In the genomic region with DNA sequence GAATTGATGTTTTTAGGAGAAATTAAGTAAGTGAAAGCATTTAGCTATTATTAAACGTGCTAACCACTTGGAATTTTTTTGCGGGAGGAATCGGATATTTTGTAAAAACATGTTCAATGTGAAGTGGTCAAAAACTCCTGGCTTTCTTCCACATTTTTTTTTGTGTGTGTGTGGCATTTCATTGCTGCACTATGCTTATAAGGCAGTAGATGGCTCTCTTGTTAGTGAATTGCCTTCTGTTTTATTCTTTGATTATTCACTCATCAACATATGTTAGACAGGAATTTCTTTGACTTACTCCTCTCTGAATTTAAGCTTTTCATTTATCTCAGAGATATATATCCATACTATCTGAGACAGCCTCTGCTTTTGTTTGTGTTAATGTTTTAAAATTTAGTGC, we compare ENCODE assay signal across 1 cellular context.
TF ChIP-seq lines count a peak whose summit lies in the region.

No MANE protein-coding gene starts in this region.

TF ChIP-seq in H1, 55 proteins besides CTCF, POLR2A, EP300 and RAD21 (continued from another document):
- TF ChIP-seq, protein P1, sequence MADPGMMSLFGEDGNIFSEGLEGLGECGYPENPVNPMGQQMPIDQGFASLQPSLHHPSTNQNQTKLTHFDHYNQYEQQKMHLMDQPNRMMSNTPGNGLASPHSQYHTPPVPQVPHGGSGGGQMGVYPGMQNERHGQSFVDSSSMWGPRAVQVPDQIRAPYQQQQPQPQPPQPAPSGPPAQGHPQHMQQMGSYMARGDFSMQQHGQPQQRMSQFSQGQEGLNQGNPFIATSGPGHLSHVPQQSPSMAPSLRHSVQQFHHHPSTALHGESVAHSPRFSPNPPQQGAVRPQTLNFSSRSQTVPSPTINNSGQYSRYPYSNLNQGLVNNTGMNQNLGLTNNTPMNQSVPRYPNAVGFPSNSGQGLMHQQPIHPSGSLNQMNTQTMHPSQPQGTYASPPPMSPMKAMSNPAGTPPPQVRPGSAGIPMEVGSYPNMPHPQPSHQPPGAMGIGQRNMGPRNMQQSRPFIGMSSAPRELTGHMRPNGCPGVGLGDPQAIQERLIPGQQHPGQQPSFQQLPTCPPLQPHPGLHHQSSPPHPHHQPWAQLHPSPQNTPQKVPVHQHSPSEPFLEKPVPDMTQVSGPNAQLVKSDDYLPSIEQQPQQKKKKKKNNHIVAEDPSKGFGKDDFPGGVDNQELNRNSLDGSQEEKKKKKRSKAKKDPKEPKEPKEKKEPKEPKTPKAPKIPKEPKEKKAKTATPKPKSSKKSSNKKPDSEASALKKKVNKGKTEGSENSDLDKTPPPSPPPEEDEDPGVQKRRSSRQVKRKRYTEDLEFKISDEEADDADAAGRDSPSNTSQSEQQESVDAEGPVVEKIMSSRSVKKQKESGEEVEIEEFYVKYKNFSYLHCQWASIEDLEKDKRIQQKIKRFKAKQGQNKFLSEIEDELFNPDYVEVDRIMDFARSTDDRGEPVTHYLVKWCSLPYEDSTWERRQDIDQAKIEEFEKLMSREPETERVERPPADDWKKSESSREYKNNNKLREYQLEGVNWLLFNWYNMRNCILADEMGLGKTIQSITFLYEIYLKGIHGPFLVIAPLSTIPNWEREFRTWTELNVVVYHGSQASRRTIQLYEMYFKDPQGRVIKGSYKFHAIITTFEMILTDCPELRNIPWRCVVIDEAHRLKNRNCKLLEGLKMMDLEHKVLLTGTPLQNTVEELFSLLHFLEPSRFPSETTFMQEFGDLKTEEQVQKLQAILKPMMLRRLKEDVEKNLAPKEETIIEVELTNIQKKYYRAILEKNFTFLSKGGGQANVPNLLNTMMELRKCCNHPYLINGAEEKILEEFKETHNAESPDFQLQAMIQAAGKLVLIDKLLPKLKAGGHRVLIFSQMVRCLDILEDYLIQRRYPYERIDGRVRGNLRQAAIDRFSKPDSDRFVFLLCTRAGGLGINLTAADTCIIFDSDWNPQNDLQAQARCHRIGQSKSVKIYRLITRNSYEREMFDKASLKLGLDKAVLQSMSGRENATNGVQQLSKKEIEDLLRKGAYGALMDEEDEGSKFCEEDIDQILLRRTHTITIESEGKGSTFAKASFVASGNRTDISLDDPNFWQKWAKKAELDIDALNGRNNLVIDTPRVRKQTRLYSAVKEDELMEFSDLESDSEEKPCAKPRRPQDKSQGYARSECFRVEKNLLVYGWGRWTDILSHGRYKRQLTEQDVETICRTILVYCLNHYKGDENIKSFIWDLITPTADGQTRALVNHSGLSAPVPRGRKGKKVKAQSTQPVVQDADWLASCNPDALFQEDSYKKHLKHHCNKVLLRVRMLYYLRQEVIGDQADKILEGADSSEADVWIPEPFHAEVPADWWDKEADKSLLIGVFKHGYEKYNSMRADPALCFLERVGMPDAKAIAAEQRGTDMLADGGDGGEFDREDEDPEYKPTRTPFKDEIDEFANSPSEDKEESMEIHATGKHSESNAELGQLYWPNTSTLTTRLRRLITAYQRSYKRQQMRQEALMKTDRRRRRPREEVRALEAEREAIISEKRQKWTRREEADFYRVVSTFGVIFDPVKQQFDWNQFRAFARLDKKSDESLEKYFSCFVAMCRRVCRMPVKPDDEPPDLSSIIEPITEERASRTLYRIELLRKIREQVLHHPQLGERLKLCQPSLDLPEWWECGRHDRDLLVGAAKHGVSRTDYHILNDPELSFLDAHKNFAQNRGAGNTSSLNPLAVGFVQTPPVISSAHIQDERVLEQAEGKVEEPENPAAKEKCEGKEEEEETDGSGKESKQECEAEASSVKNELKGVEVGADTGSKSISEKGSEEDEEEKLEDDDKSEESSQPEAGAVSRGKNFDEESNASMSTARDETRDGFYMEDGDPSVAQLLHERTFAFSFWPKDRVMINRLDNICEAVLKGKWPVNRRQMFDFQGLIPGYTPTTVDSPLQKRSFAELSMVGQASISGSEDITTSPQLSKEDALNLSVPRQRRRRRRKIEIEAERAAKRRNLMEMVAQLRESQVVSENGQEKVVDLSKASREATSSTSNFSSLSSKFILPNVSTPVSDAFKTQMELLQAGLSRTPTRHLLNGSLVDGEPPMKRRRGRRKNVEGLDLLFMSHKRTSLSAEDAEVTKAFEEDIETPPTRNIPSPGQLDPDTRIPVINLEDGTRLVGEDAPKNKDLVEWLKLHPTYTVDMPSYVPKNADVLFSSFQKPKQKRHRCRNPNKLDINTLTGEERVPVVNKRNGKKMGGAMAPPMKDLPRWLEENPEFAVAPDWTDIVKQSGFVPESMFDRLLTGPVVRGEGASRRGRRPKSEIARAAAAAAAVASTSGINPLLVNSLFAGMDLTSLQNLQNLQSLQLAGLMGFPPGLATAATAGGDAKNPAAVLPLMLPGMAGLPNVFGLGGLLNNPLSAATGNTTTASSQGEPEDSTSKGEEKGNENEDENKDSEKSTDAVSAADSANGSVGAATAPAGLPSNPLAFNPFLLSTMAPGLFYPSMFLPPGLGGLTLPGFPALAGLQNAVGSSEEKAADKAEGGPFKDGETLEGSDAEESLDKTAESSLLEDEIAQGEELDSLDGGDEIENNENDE (IDR thresholded peaks at IDR 0.05; ENCODE audit: insufficient replicate concordance, low read length), result no peak
TF ChIP-seq in H1: peak in this region for 0.
